ENCODE assay signal across 15 cellular contexts in genomic region chr5:174327896-174328295, GRCh38.
DNase-seq lines count a peak whose midpoint lies in the region; ATAC-seq, FAIRE-seq and TF ChIP-seq lines count a peak whose summit lies in the region.
"Had no signal": no experiment of that assay in that cellular context is flagged by ENCODE, and none has a peak within 500 bp of the region (broad histone marks: within the 10 kb centered on the region; RNA-seq: fewer than 3 reads in every experiment).

No MANE protein-coding gene starts in this region.

- no peaks in the 10 kb centered on the region for H3K79me2 ChIP-seq in HCT116 (ENCODE audit: insufficient read depth, low read length)

- TF ChIP-seq POLR2A in A549 (IDR thresholded peaks at IDR 0.05; ENCODE audit: low read length) (no peak), HCT116 (IDR thresholded peaks at IDR 0.05; ENCODE audit: borderline replicate concordance, extremely low read depth, insufficient read depth, insufficient read length) (no peak)

- no peaks in the 10 kb centered on the region for H3K9me3 Mint-ChIP-seq in brain
- H3K9me3 Mint-ChIP-seq: CD4-positive, CD25-positive, alpha-beta regulatory T cell had no signal

- FAIRE-seq in A549 (lab: Jason Lieb, UNC), result no peak

- intact Hi-C loops in HCT116 (cut with micrococcal nuclease), result loop anchor here (1.0 to 10.0 kb wide), 5 partner anchors 91 to 607 kb away; no protein-coding TSS in a partner anchor

- H3K4me3 ChIP-seq in A549 (no peak overlapping the region), HCT116 (replicated peaks in 1 of 2; ENCODE audit: low read depth in 1 of 2, low read length in 2 of 2) (no peak overlapping the region), mesodermal cell (ENCODE audit: extremely low read depth, insufficient read depth, low read length, poor library complexity, severe bottlenecking) (no peak overlapping the region)
- H3K4me3 ChIP-seq: GM12878, GM23248, SJSA1 had no signal

- H3K27me3 Mint-ChIP-seq in brain, result peaks cover 11% of the 10 kb centered on the region

- no peaks in the 10 kb centered on the region for H3K9me2 ChIP-seq in HCT116 (ENCODE audit: insufficient read depth)

- peak overlapping the region in 3 of 5 experiments; percentile 95 to 98 (median 98) for H3K27ac Mint-ChIP-seq in brain
- H3K27ac Mint-ChIP-seq: CD4-positive, CD25-positive, alpha-beta regulatory T cell had no signal

- no peaks in the 10 kb centered on the region for H4K20me1 ChIP-seq in HCT116 (ENCODE audit: insufficient read depth)

- H3K4me2 ChIP-seq in A549, result no peak overlapping the region
- H3K4me2 ChIP-seq in HCT116 (ENCODE audit: low read length), result peak overlapping the region; percentile 41

- H3K4me3 Mint-ChIP-seq in brain, result no peak overlapping the region
- H3K4me3 Mint-ChIP-seq: CD4-positive, CD25-positive, alpha-beta regulatory T cell had no signal

- H3K36me3 Mint-ChIP-seq in brain, result no peaks in the 10 kb centered on the region
- H3K36me3 Mint-ChIP-seq: CD4-positive, CD25-positive, alpha-beta regulatory T cell had no signal

- DNase-seq in A549 (ENCODE audit: low read depth in 1 of 2, low spot score in 1 of 2), result no peak
- no peak for DNase-seq in HCT116 (ENCODE audit: low read depth, low spot score)
- no peak for DNase-seq in GM10248 (ENCODE audit: extremely low spot score)
- no peak for DNase-seq in Kasumi-1 (lab: John Stamatoyannopoulos, UW)
- DNase-seq in NCI-H1048 (lab: John Stamatoyannopoulos, UW), result no peak
- no peak for DNase-seq in GDM1 (lab: John Stamatoyannopoulos, UW)
- DNase-seq: NCI-H2081 treated with DMSO at 0.1 percent for 48 hours, NCI-H524 treated with DMSO at 0.1 percent for 48 hours had no signal

- BruUV-seq in HCT116 (replicated peaks; lab: Mats Ljungman, UMichigan), result no TSS peak

- POLR2A ChIA-PET in A549 (lab: Yijun Ruan, JAX), result no interaction called here
- POLR2A ChIA-PET in HCT116 (lab: Charles Lee), result no interaction called here
- POLR2A ChIA-PET in GM10248 (lab: Yijun Ruan, JAX), result no interaction called here

- H3K27ac ChIP-seq in A549 (peak overlapping the region; percentile 17 to 73; a peak in 3 of 6 replicates), HCT116 (ENCODE audit: low read depth, low read length) (peak overlapping the region; percentile 9; the same call in 1 of the 2 replicates), mesodermal cell (ENCODE audit: low read depth, low read length, severe bottlenecking) (peak overlapping the region; percentile 45)
- H3K27ac ChIP-seq: GM23248, SJSA1 had no signal

- CTCF ChIA-PET in A549 (lab: Yijun Ruan, JAX), result interaction anchor here (0.8 to 5.5 kb wide), 10 partner anchors 9 to 408 kb away, joined by 4 to 52 read pairs (median 8); partner anchors contain the start of gene NSG2
- CTCF ChIA-PET in HCT116 (lab: Charles Lee), result interaction anchor here (1.0 to 1.2 kb wide), 7 partner anchors 55 to 582 kb away, joined by 3 to 7 read pairs (median 4); partner anchors contain the start of gene NSG2
- CTCF ChIA-PET in GM10248 (lab: Yijun Ruan, JAX), result interaction anchor here (1.0 to 1.6 kb wide), 5 partner anchors 8 to 466 kb away, joined by 3 to 7 read pairs (median 4); no protein-coding TSS in a partner anchor

- peaks cover 55% of the 10 kb centered on the region for H3K4me1 Mint-ChIP-seq in brain
- H3K4me1 Mint-ChIP-seq: CD4-positive, CD25-positive, alpha-beta regulatory T cell had no signal

- no peak for TF ChIP-seq EP300 in A549 (IDR thresholded peaks at IDR 0.05)

- TF ChIP-seq CTCF in A549 (IDR thresholded peaks at IDR 0.05) (no peak), HCT116 (IDR thresholded peaks at IDR 0.05 in 2 of 3, conservative IDR thresholded peaks at IDR 0.05 in 1 of 3; ENCODE audit: borderline replicate concordance in 1 of 3, insufficient read depth in 1 of 3, low read depth in 2 of 3, low read length in 2 of 3) (no peak), brain (conservative IDR thresholded peaks at IDR 0.05) (no peak), GM10248 (IDR thresholded peaks at IDR 0.05; ENCODE audit: control extremely low read depth, extremely low read depth, low read depth, missing control alignments) (no peak)

- RAD21 ChIA-PET in HCT116 (lab: Charles Lee; ENCODE audit: low non-redundant PET in 1 of 2, low total read pairs in 2 of 2, uncharacterized antibody in 2 of 2, unreplicated experiment in 2 of 2), result interaction anchor here in 1 of 2 experiments (0.9 to 1.8 kb wide), 2 partner anchors 11 to 92 kb away, joined by 3 to 5 read pairs; no protein-coding TSS in a partner anchor

- H3K9ac ChIP-seq in HCT116 (ENCODE audit: low read length), result no peak overlapping the region
- H3K9ac ChIP-seq: GM23248 had no signal

- WGBS in A549 (ENCODE audit: missing lambda C conversion rate), result 82% methylated on average over 9 of the region's 9 CpGs
- 91 to 92% methylated on average over 5 to 9 of the region's 9 CpGs for WGBS in mesodermal cell (ENCODE audit: insufficient coverage in 2 of 2), 2 experiments

- H3K27me3 ChIP-seq in HCT116 (ENCODE audit: insufficient read depth, low read length), result peaks cover 8% of the 10 kb centered on the region; the same call in 1 of the 2 replicates
- H3K27me3 ChIP-seq: BE2C, SJSA1 had no signal

- H3K4me1 ChIP-seq in A549 (peaks cover 9% of the 10 kb centered on the region; the same call in 1 of the 3 replicates), HCT116 (ENCODE audit: control insufficient read depth in 1 of 2, insufficient read depth in 2 of 2, low read length in 2 of 2) (peaks cover 14 to 25% of the 10 kb centered on the region in 2 experiments), mesodermal cell (ENCODE audit: control insufficient read depth, insufficient read depth, low read length, poor library complexity, severe bottlenecking) (peaks cover 20% of the 10 kb centered on the region)
- H3K4me1 ChIP-seq: SJSA1 had no signal

- TF ChIP-seq RAD21 in A549 (conservative IDR thresholded peaks at IDR 0.05 in 1 of 2, IDR thresholded peaks at IDR 0.05 in 1 of 2) (no peak), HCT116 (IDR thresholded peaks at IDR 0.05; ENCODE audit: low read depth) (no peak)

- H3K9me3 ChIP-seq in A549, result no peaks in the 10 kb centered on the region
- no peaks in the 10 kb centered on the region for H3K9me3 ChIP-seq in HCT116 (ENCODE audit: control insufficient read depth in 1 of 2, insufficient read depth in 1 of 2, low read depth in 1 of 2, low read length in 2 of 2)
- H3K9me3 ChIP-seq in mesodermal cell (ENCODE audit: control insufficient read depth, low read length), result no peaks in the 10 kb centered on the region
- H3K9me3 ChIP-seq: BE2C, SJSA1 had no signal

- no peak overlapping the region for H2AFZ ChIP-seq in HCT116 (ENCODE audit: low read depth, low read length, poor library complexity, severe bottlenecking)

- ATAC-seq in A549 (no peak), HCT116 (no peak)

- H3K36me3 ChIP-seq in HCT116 (ENCODE audit: control insufficient read depth in 1 of 2, insufficient read depth in 2 of 2, low read length in 2 of 2) (no peaks in the 10 kb centered on the region), mesodermal cell (ENCODE audit: control insufficient read depth, insufficient read depth, low read length) (no peaks in the 10 kb centered on the region)
- H3K36me3 ChIP-seq: BE2C, SJSA1 had no signal

TF ChIP-seq in A549, 52 proteins besides CTCF, POLR2A, EP300 and RAD21:
- no peak for TF ChIP-seq REST (IDR thresholded peaks at IDR 0.05)

TF ChIP-seq in HCT116, 20 proteins besides CTCF, POLR2A, EP300 and RAD21 (continues in another document):
- TF ChIP-seq TCF7L2 (IDR thresholded peaks at IDR 0.05; ENCODE audit: borderline replicate concordance, extremely low read depth, insufficient read depth, insufficient read length) (no peak), ZFX (IDR thresholded peaks at IDR 0.05) (no peak), MAX (IDR thresholded peaks at IDR 0.05) (no peak), ZNF274 (IDR thresholded peaks at IDR 0.05; ENCODE audit: low read depth, low read length) (no peak), YY1 (IDR thresholded peaks at IDR 0.05; ENCODE audit: extremely low read depth, insufficient replicate concordance, low read depth, low read length) (no peak), REST (IDR thresholded peaks at IDR 0.05; ENCODE audit: low read depth) (no peak), ELF1 (IDR thresholded peaks at IDR 0.05; ENCODE audit: borderline replicate concordance, low read depth) (no peak), FOSL1 (IDR thresholded peaks at IDR 0.05; ENCODE audit: low read depth) (no peak), SRF (IDR thresholded peaks at IDR 0.05; ENCODE audit: low read depth) (no peak), ATF3 (IDR thresholded peaks at IDR 0.05) (no peak), EZH2phosphoT487 (IDR thresholded peaks at IDR 0.05; ENCODE audit: borderline replicate concordance) (no peak), SIN3A (IDR thresholded peaks at IDR 0.05; ENCODE audit: low read depth) (no peak)
